In genomic region chr9:136327313-136327971, GRCh38 we compare ENCODE assay signal across 8 cellular contexts. TPM values are rescaled to one million over a fixed set of nuclear protein-coding genes. Genes with fewer than 3 reads are reported as not detected.
DNase-seq lines count a peak whose midpoint lies in the region; ATAC-seq and TF ChIP-seq lines count a peak whose summit lies in the region.

A gene with protein sequence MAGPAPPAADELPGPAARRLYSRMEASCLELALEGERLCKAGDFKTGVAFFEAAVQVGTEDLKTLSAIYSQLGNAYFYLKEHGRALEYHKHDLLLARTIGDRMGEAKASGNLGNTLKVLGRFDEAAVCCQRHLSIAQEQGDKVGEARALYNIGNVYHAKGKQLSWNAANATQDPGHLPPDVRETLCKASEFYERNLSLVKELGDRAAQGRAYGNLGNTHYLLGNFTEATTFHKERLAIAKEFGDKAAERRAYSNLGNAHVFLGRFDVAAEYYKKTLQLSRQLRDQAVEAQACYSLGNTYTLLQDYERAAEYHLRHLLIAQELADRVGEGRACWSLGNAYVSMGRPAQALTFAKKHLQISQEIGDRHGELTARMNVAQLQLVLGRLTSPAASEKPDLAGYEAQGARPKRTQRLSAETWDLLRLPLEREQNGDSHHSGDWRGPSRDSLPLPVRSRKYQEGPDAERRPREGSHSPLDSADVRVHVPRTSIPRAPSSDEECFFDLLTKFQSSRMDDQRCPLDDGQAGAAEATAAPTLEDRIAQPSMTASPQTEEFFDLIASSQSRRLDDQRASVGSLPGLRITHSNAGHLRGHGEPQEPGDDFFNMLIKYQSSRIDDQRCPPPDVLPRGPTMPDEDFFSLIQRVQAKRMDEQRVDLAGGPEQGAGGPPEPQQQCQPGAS (plus strand): TSS chr9:136327539. CDS start chr9:136327696, 157 bp downstream.

- peak within 1 kb of the TSS; percentile 22 to 44 (median 32) for H3K27ac ChIP-seq in gastrocnemius medialis

- H3K4me1 ChIP-seq in iPS-15b (ENCODE audit: control insufficient read depth, insufficient read depth, low read length) (peaks cover 2% of the 10 kb centered on the region), gastrocnemius medialis (peaks cover 0 to 11% of the 10 kb centered on the region in 2 donors)

- ATAC-seq in gastrocnemius medialis (peak in 1 of 2 donors; percentile 34), GM21526 (IDR thresholded peaks at IDR 0.05; ENCODE audit: low FRiP score, unreplicated experiment) (no peak), HG03175 (IDR thresholded peaks at IDR 0.05; ENCODE audit: unreplicated experiment) (no peak)

- no peak for TF ChIP-seq CTCF in gastrocnemius medialis (IDR thresholded peaks at IDR 0.05 in 4 of 5, conservative IDR thresholded peaks at IDR 0.05 in 1 of 5)

- H3K27me3 ChIP-seq in iPS-15b (ENCODE audit: control insufficient read depth, insufficient read depth, low read length), result no peaks in the 10 kb centered on the region
- peaks cover 6 to 24% (median 16%) of the 10 kb centered on the region in 3 donors for H3K27me3 ChIP-seq in gastrocnemius medialis

- peak within 1 kb of the TSS; percentile 65 for H3K9ac ChIP-seq in iPS-15b (ENCODE audit: low read depth, low read length)

- in situ Hi-C loops in T47D (cut with HindIII; ENCODE audit: low pct_unique_long_range_greater_than_20kb, low sequenced_read_pairs), result no loop called here
- in situ Hi-C loops in gastrocnemius medialis (cut with MboI; ENCODE audit: low sequenced_read_pairs in 4 of 4), result no loop called here

- H3K9me3 ChIP-seq in iPS-15b (ENCODE audit: control insufficient read depth, insufficient read depth, low read length) (no peaks in the 10 kb centered on the region), gastrocnemius medialis (no peaks in the 10 kb centered on the region)

- H3K4me3 ChIP-seq in iPS-15b (ENCODE audit: low read depth, low read length), result peak within 1 kb of the TSS; percentile 32
- peak within 1 kb of the TSS; percentile 46 to 57 (median 52) for H3K4me3 ChIP-seq in gastrocnemius medialis

- H3K36me3 ChIP-seq in iPS-15b (ENCODE audit: control insufficient read depth, insufficient read depth, low read length) (peaks cover 3% of the 10 kb centered on the region), gastrocnemius medialis (no peaks in the 10 kb centered on the region)

- intact Hi-C loops in gastrocnemius medialis (cut with DNase I; ENCODE audit: low total_unique reads), result no loop called here

- DNase-seq in NCI-H1105 treated with DMSO at 0.1 percent for 48 hours (lab: John Stamatoyannopoulos, UW) (peak; percentile 21), NCI-H1105 (lab: John Stamatoyannopoulos, UW) (no peak), T-helper 2 cell (peak in 4 of 5 experiments; percentile 13 to 60 (median 18)), T47D (ENCODE audit: low read depth in 1 of 2, low spot score in 1 of 2) (peak; percentile 64 to 84), gastrocnemius medialis (no peak)

- TF ChIP-seq POLR2A in gastrocnemius medialis (IDR thresholded peaks at IDR 0.05), result peak; percentile 23 to 26

RNA-seq across cellular contexts. Expression of the gene that starts here (rescaled TPM):
- 1 to 10 TPM in 2 of 4 donors, under 1 TPM in 1, not detected in 1; 0.98 to 1.7 (median 1.2) TPM for total RNA-seq in gastrocnemius medialis

Comparison
In these comparisons a context has a peak if more than half of its experiments do, and no peak if none do; other contexts are left out.
1. DNase-seq: peak in NCI-H1105 treated with DMSO at 0.1 percent for 48 hours (single experiment), T-helper 2 cell (4 of 5) and T47D (2 of 2); none in NCI-H1105 (single experiment) and gastrocnemius medialis (0 of 2).